In the genomic region with DNA sequence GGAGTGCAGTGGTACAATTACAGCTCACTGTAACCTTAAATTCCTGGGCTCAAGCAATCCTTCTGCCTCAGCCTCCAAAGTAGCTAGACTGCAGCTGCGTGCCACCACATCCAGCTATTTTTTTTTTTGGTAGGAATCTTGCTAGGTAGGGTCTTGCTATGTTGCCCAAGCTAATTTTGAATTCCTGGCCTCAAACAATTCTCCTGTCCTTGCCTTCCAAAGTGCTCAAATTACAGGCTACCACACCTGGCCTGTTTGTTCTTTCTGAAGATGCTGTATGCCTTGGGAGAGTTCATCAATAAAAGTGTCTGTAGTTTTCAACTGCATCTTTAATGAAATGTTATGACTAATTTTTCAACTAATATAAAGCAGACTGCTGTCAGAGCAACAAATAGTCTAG, we compare ENCODE assay signal across 8 cellular contexts. TPM values are rescaled to one million over a fixed set of nuclear protein-coding genes. Genes with fewer than 3 reads are reported as not detected.
A peak's percentile ranks its signal among the peaks of the same experiment; 100 is the strongest.
DNase-seq lines count a peak whose midpoint lies in the region; ATAC-seq and TF ChIP-seq lines count a peak whose summit lies in the region.

No MANE protein-coding gene starts in this region.

- DNase-seq in A673 (ENCODE audit: low spot score) (no peak), HCT116 (ENCODE audit: low read depth, low spot score) (no peak), mesothelial cell of epicardium (ENCODE audit: low spot score in 2 of 2, unreplicated experiment in 2 of 2) (no peak), DMS79 treated with DMSO at 0.1 percent for 48 hours (lab: John Stamatoyannopoulos, UW) (no peak), cerebellar nuclear complex (lab: John Stamatoyannopoulos, UW) (no peak)
- no peak for DNase-seq in activated naive CD4-positive, alpha-beta T cell treated with anti-CD3 and anti-CD28 coated beads, Interleukin-2, amount 50 U/mL, for 72 hours (ENCODE audit: low spot score in 2 of 2)

- H3K9me3 ChIP-seq in A673 (ENCODE audit: low read depth, low read length, poor library complexity, severe bottlenecking), result no peaks in the 10 kb centered on the region
- no peaks in the 10 kb centered on the region for H3K9me3 ChIP-seq in HCT116 (ENCODE audit: control insufficient read depth in 1 of 2, insufficient read depth in 1 of 2, low read depth in 1 of 2, low read length in 2 of 2)

- peaks cover 4% of the 10 kb centered on the region for H3K27me3 Mint-ChIP-seq in mesothelial cell of epicardium (ENCODE audit: low read depth)

- H3K27me3 ChIP-seq in A673 (replicated peaks; ENCODE audit: insufficient read depth, low read depth, low read length, poor library complexity) (no peaks in the 10 kb centered on the region), HCT116 (ENCODE audit: insufficient read depth, low read length) (no peaks in the 10 kb centered on the region)

- no peaks in the 10 kb centered on the region for H4K20me1 ChIP-seq in HCT116 (ENCODE audit: insufficient read depth)

- peaks cover 5% of the 10 kb centered on the region for H3K4me1 Mint-ChIP-seq in mesothelial cell of epicardium

- peak overlapping the region; percentile 99 for H2AFZ ChIP-seq in HCT116 (ENCODE audit: low read depth, low read length, poor library complexity, severe bottlenecking)

- peaks cover 28 to 52% of the 10 kb centered on the region in 2 donors for H3K36me3 Mint-ChIP-seq in activated naive CD4-positive, alpha-beta T cell treated with anti-CD3 and anti-CD28 coated beads, Interleukin-2, amount 50 U/mL, for 72 hours
- peaks cover 9% of the 10 kb centered on the region for H3K36me3 Mint-ChIP-seq in mesothelial cell of epicardium

- H3K36me3 ChIP-seq in A673 (ENCODE audit: insufficient read depth, low read length, poor library complexity, severe bottlenecking) (no peaks in the 10 kb centered on the region), HCT116 (ENCODE audit: control insufficient read depth in 1 of 2, insufficient read depth in 2 of 2, low read length in 2 of 2) (no peaks in the 10 kb centered on the region)

- ATAC-seq in HCT116, result no peak
- ATAC-seq in activated naive CD4-positive, alpha-beta T cell treated with anti-CD3 and anti-CD28 coated beads, Interleukin-2, amount 50 U/mL, for 72 hours, result no peak
- ATAC-seq in GM21576 (IDR thresholded peaks at IDR 0.05; ENCODE audit: unreplicated experiment), result no peak
- ATAC-seq in HG03196 (IDR thresholded peaks at IDR 0.05; ENCODE audit: unreplicated experiment), result no peak

- H3K4me1 ChIP-seq in A673 (ENCODE audit: insufficient read depth, low read length, poor library complexity, severe bottlenecking), result no peaks in the 10 kb centered on the region
- peaks cover 8 to 51% of the 10 kb centered on the region in 2 experiments; a peak in 3 of 4 replicates for H3K4me1 ChIP-seq in HCT116 (ENCODE audit: control insufficient read depth in 1 of 2, insufficient read depth in 2 of 2, low read length in 2 of 2)

- no TSS peak for BruUV-seq in A673 (replicated peaks; lab: Mats Ljungman, UMichigan)
- BruUV-seq in HCT116 (replicated peaks; lab: Mats Ljungman, UMichigan), result TSS peak; percentile 71

- H3K79me2 ChIP-seq in HCT116 (ENCODE audit: insufficient read depth, low read length), result no peaks in the 10 kb centered on the region; the same call in 1 of the 2 replicates

- TF ChIP-seq CTCF in A673 (conservative IDR thresholded peaks at IDR 0.05; ENCODE audit: low read depth, low read length) (no peak), HCT116 (IDR thresholded peaks at IDR 0.05 in 2 of 3, conservative IDR thresholded peaks at IDR 0.05 in 1 of 3; ENCODE audit: borderline replicate concordance in 1 of 3, insufficient read depth in 1 of 3, low read depth in 2 of 3, low read length in 2 of 3) (no peak), mesothelial cell of epicardium (IDR thresholded peaks at IDR 0.05; ENCODE audit: unreplicated experiment) (no peak)

- H3K9me2 ChIP-seq in HCT116 (ENCODE audit: insufficient read depth), result no peaks in the 10 kb centered on the region

- TF ChIP-seq RAD21 in HCT116 (IDR thresholded peaks at IDR 0.05; ENCODE audit: low read depth), result no peak

- H3K4me3 Mint-ChIP-seq in mesothelial cell of epicardium, result peak overlapping the region; percentile 53

- H3K9ac ChIP-seq in HCT116 (ENCODE audit: low read length), result peak overlapping the region; percentile 42

- intact Hi-C loops in A673 (cut with micrococcal nuclease; ENCODE audit: unreplicated experiment), result no loop called here
- intact Hi-C loops in HCT116 (cut with micrococcal nuclease), result loop anchor here (10.0 kb wide), 1 partner anchor 63 kb away; no protein-coding TSS in a partner anchor

- H3K4me3 ChIP-seq in A673 (ENCODE audit: low read depth, low read length, poor library complexity, severe bottlenecking) (peak overlapping the region; percentile 44), HCT116 (replicated peaks in 1 of 2; ENCODE audit: low read depth in 1 of 2, low read length in 2 of 2) (peak overlapping the region; percentile 44 to 54)

- RAD21 ChIA-PET in HCT116 (lab: Charles Lee; ENCODE audit: low non-redundant PET in 1 of 2, low total read pairs in 2 of 2, uncharacterized antibody in 2 of 2, unreplicated experiment in 2 of 2), result no interaction called here

- CTCF ChIA-PET in A673 (lab: Charles Lee), result no interaction called here
- CTCF ChIA-PET in HCT116 (lab: Charles Lee), result no interaction called here

- TF ChIP-seq POLR2A in HCT116 (IDR thresholded peaks at IDR 0.05; ENCODE audit: borderline replicate concordance, extremely low read depth, insufficient read depth, insufficient read length), result no peak

- H3K27ac ChIP-seq in A673 (ENCODE audit: low read depth, low read length, poor library complexity, severe bottlenecking) (no peak overlapping the region), HCT116 (ENCODE audit: low read depth, low read length) (no peak overlapping the region)

- H3K9me3 Mint-ChIP-seq in activated naive CD4-positive, alpha-beta T cell treated with anti-CD3 and anti-CD28 coated beads, Interleukin-2, amount 50 U/mL, for 72 hours, result peaks cover 15 to 22% of the 10 kb centered on the region in 2 donors
- peaks cover 36% of the 10 kb centered on the region for H3K9me3 Mint-ChIP-seq in mesothelial cell of epicardium

- H3K4me2 ChIP-seq in HCT116 (ENCODE audit: low read length), result peak overlapping the region; percentile 75

- peak overlapping the region; percentile 58 to 94 for H3K27ac Mint-ChIP-seq in activated naive CD4-positive, alpha-beta T cell treated with anti-CD3 and anti-CD28 coated beads, Interleukin-2, amount 50 U/mL, for 72 hours
- no peak overlapping the region for H3K27ac Mint-ChIP-seq in mesothelial cell of epicardium

- POLR2A ChIA-PET in A673 (lab: Charles Lee; ENCODE audit: low non-redundant PET), result no interaction called here
- POLR2A ChIA-PET in HCT116 (lab: Charles Lee), result no interaction called here

TF ChIP-seq in HCT116, 20 proteins besides CTCF, POLR2A, EP300 and RAD21 (continues in another document):
- TF ChIP-seq EZH2phosphoT487 (IDR thresholded peaks at IDR 0.05; ENCODE audit: borderline replicate concordance) (no peak), EZH2 (IDR thresholded peaks at IDR 0.05) (no peak), CBX3 (IDR thresholded peaks at IDR 0.05; ENCODE audit: low read depth) (no peak), EGR1 (IDR thresholded peaks at IDR 0.05; ENCODE audit: low read depth) (no peak), SRF (IDR thresholded peaks at IDR 0.05; ENCODE audit: low read depth) (no peak), ZNF274 (IDR thresholded peaks at IDR 0.05; ENCODE audit: low read depth, low read length) (no peak), ELF1 (IDR thresholded peaks at IDR 0.05; ENCODE audit: borderline replicate concordance, low read depth) (no peak), POLR2AphosphoS5 (IDR thresholded peaks at IDR 0.05; ENCODE audit: low read depth, low read length) (no peak), SIN3A (IDR thresholded peaks at IDR 0.05; ENCODE audit: low read depth) (no peak), TCF7L2 (IDR thresholded peaks at IDR 0.05; ENCODE audit: borderline replicate concordance, extremely low read depth, insufficient read depth, insufficient read length) (no peak), JUND (IDR thresholded peaks at IDR 0.05) (no peak), SP1 (IDR thresholded peaks at IDR 0.05; ENCODE audit: low read depth) (no peak), ZFX (IDR thresholded peaks at IDR 0.05) (no peak)
- TF ChIP-seq, protein P1, sequence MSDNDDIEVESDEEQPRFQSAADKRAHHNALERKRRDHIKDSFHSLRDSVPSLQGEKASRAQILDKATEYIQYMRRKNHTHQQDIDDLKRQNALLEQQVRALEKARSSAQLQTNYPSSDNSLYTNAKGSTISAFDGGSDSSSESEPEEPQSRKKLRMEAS (IDR thresholded peaks at IDR 0.05), result no peak
- TF ChIP-seq, protein P2, sequence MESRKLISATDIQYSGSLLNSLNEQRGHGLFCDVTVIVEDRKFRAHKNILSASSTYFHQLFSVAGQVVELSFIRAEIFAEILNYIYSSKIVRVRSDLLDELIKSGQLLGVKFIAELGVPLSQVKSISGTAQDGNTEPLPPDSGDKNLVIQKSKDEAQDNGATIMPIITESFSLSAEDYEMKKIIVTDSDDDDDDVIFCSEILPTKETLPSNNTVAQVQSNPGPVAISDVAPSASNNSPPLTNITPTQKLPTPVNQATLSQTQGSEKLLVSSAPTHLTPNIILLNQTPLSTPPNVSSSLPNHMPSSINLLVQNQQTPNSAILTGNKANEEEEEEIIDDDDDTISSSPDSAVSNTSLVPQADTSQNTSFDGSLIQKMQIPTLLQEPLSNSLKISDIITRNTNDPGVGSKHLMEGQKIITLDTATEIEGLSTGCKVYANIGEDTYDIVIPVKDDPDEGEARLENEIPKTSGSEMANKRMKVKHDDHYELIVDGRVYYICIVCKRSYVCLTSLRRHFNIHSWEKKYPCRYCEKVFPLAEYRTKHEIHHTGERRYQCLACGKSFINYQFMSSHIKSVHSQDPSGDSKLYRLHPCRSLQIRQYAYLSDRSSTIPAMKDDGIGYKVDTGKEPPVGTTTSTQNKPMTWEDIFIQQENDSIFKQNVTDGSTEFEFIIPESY (IDR thresholded peaks at IDR 0.05; ENCODE audit: extremely low read depth, insufficient replicate concordance, low read length), result no peak
- TF ChIP-seq, protein P3, sequence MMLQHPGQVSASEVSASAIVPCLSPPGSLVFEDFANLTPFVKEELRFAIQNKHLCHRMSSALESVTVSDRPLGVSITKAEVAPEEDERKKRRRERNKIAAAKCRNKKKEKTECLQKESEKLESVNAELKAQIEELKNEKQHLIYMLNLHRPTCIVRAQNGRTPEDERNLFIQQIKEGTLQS (IDR thresholded peaks at IDR 0.05), result no peak

RNA-seq across cellular contexts. Expression of a gene that starts 0.5 kb away (rescaled TPM):
- total RNA-seq in A673 (2021) (1.7 and 1.9 TPM in 2 replicates), HCT116 (2021; ENCODE audit: unreplicated experiment) (5.3 TPM), mesothelial cell of epicardium (4.2 to 4.5 TPM (median 4.4 TPM) in 3 replicates)
- 0.75 and 0.99 TPM in 2 replicates for polyA plus RNA-seq in HCT116 (2012)
- total RNA-seq in activated naive CD4-positive, alpha-beta T cell treated with anti-CD3 and anti-CD28 coated beads, Interleukin-2, amount 50 U/mL, for 72 hours, result 10 to 100 TPM in 1 of 2 donors, 1 to 10 TPM in 1; 6.8 to 16.3 TPM

RNA-seq across cellular contexts. Expression of a gene that starts 30.9 kb away (rescaled TPM):
- total RNA-seq in A673 (2021) (0.26 and 0.49 TPM in 2 replicates), HCT116 (2021; ENCODE audit: unreplicated experiment) (0.15 TPM), mesothelial cell of epicardium (1.2 to 2.1 TPM (median 1.6 TPM) in 3 replicates)
- polyA plus RNA-seq in HCT116 (2012), result 0.04 TPM in 1 of 2 replicates, not detected in the other
- total RNA-seq in activated naive CD4-positive, alpha-beta T cell treated with anti-CD3 and anti-CD28 coated beads, Interleukin-2, amount 50 U/mL, for 72 hours, result 10 to 100 TPM in 1 of 2 donors, 1 to 10 TPM in 1; 9.3 to 35.2 TPM
